ENCODE assay signal across 8 cellular contexts in genomic region chr17:64506201-64506575, GRCh38. TPM values are rescaled to one million over a fixed set of nuclear protein-coding genes. Genes with fewer than 3 reads are reported as not detected.
DNase-seq lines count a peak whose midpoint lies in the region; TF ChIP-seq lines count a peak whose summit lies in the region.

Gene DDX5, minus strand, starts transcription at chr17:64506289. Its CDS starts 170 bp downstream, at chr17:64506119.

- peak within 1 kb of the TSS; percentile 100 for H3K9ac ChIP-seq in SK-N-MC (ENCODE audit: insufficient read length)

- H3K9me3 ChIP-seq in SK-N-MC (ENCODE audit: low read depth, low read length), result no peaks in the 10 kb centered on the region

- CTCF ChIA-PET in HEK293T (lab: Yijun Ruan, JAX), result interaction anchor here (0.7 to 2.1 kb wide), 4 partner anchors 8 to 85 kb away, joined by 3 to 6 read pairs (median 4); no protein-coding TSS in a partner anchor
- CTCF ChIA-PET in activated naive CD4-positive, alpha-beta T cell treated with anti-CD3 and anti-CD28 coated beads for 36 hours (lab: Charles Lee), result interaction anchor here (0.6 to 3.3 kb wide), 9 partner anchors 10 to 149 kb away, joined by 3 to 22 read pairs (median 3); partner anchors contain the start of gene POLG2

- no peaks in the 10 kb centered on the region for H3K9me3 Mint-ChIP-seq in activated naive CD4-positive, alpha-beta T cell treated with anti-CD3 and anti-CD28 coated beads for 36 hours

- peak within 1 kb of the TSS; percentile 90 for H3K4me3 ChIP-seq in SK-N-MC

- peaks cover 71% of the 10 kb centered on the region for H3K36me3 ChIP-seq in SK-N-MC (ENCODE audit: insufficient read depth, low read length)

- H3K4me3 Mint-ChIP-seq in activated naive CD4-positive, alpha-beta T cell treated with anti-CD3 and anti-CD28 coated beads for 36 hours, result peak within 1 kb of the TSS; percentile 92

- H3K27me3 Mint-ChIP-seq in activated naive CD4-positive, alpha-beta T cell treated with anti-CD3 and anti-CD28 coated beads for 36 hours (ENCODE audit: low read depth), result no peaks in the 10 kb centered on the region

- DNase-seq in GF-D8 (lab: John Stamatoyannopoulos, UW), result peak; percentile 92
- peak; percentile 95 for DNase-seq in HEK293T (ENCODE audit: extremely low spot score)
- peak; percentile 92 for DNase-seq in NCI-H1048 (lab: John Stamatoyannopoulos, UW)
- DNase-seq in SK-N-MC (ENCODE audit: low read depth, low spot score), result no peak
- peak; percentile 99 for DNase-seq in activated naive CD4-positive, alpha-beta T cell treated with anti-CD3 and anti-CD28 coated beads for 36 hours
- peak; percentile 95 for DNase-seq in germinal center (ENCODE audit: low spot score)
- peak; percentile 71 for DNase-seq in non-pigmented ciliary epithelial cell (ENCODE audit: low read depth)
- peak; percentile 83 to 100 (median 96) for DNase-seq in substantia nigra (lab: John Stamatoyannopoulos, UW)

- intact Hi-C loops in activated naive CD4-positive, alpha-beta T cell treated with anti-CD3 and anti-CD28 coated beads for 36 hours (cut with micrococcal nuclease), result loop anchor here (1.0 to 10.0 kb wide), 12 partner anchors 9 to 884 kb away; partner anchors contain the start of genes GNA13, ICAM2, MAP3K3 and POLG2

- peaks cover 62% of the 10 kb centered on the region for H3K36me3 Mint-ChIP-seq in activated naive CD4-positive, alpha-beta T cell treated with anti-CD3 and anti-CD28 coated beads for 36 hours (ENCODE audit: low read depth)

- peak within 1 kb of the TSS; percentile 99 for H3K27ac Mint-ChIP-seq in activated naive CD4-positive, alpha-beta T cell treated with anti-CD3 and anti-CD28 coated beads for 36 hours

- H3K4me1 Mint-ChIP-seq in activated naive CD4-positive, alpha-beta T cell treated with anti-CD3 and anti-CD28 coated beads for 36 hours (ENCODE audit: low read depth), result peaks cover 56% of the 10 kb centered on the region

- peak within 1 kb of the TSS; percentile 99 for H3K27ac ChIP-seq in SK-N-MC
- peak within 1 kb of the TSS; percentile 100 for H3K27ac ChIP-seq in substantia nigra (ENCODE audit: low read depth, low read length, poor library complexity, severe bottlenecking)

- POLR2A ChIA-PET in HEK293T (lab: Yijun Ruan, JAX), result interaction anchor here (0.7 to 4.1 kb wide), 37 partner anchors 10 to 557 kb away, joined by 3 to 153 read pairs (median 4); partner anchors contain the start of genes LRRC37A3, POLG2 and SMURF2

TF ChIP-seq in HEK293T, 16 proteins besides CTCF, POLR2A, EP300 and RAD21:
- TF ChIP-seq LEF1 (IDR thresholded peaks at IDR 0.05; ENCODE audit: borderline replicate concordance) (no peak), ELF4 (IDR thresholded peaks at IDR 0.05) (peak; percentile 89; the same call in 1 of the 2 replicates), CTBP1 (IDR thresholded peaks at IDR 0.05; ENCODE audit: borderline replicate concordance) (no peak), ARNT (IDR thresholded peaks at IDR 0.05) (no peak), TARDBP (IDR thresholded peaks at IDR 0.05) (no peak), L3MBTL2 (conservative IDR thresholded peaks at IDR 0.05) (no peak), FOXM1 (IDR thresholded peaks at IDR 0.05; ENCODE audit: borderline replicate concordance) (no peak; the same call in 1 of the 2 replicates)

RNA-seq across cellular contexts. Expression of gene DDX5, which starts in this region (rescaled TPM):
- total RNA-seq in activated naive CD4-positive, alpha-beta T cell treated with anti-CD3 and anti-CD28 coated beads for 36 hours, result 100 to 1,000 TPM; 480 to 491 TPM
